ENCODE assay signal across 2 cellular contexts in the genomic region with DNA sequence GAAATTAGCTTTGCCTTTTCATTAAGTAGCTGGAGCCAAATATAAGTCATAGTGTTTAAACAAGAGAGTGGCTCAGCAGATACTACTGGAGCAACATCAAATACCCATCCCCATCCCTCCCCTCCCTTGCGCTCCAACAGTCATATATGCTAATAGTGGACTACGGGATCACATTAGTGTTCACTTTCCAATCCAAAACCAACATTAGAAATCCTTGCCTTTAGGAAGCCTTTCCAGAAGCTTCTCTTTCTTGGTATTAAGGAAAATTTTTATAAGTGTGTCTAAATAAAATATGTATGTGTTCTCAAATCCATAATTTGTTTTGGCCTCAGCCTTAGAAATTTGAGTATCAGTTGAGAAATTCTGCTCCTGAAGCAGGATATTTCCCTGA.
TF ChIP-seq lines count a peak whose summit lies in the region.

No MANE protein-coding gene starts in this region.

TF ChIP-seq in H1, 55 proteins besides CTCF, POLR2A, EP300 and RAD21 (continued from another document):
- TF ChIP-seq SIRT6 (IDR thresholded peaks at IDR 0.05; ENCODE audit: low read length) (no peak), SUZ12 (IDR thresholded peaks at IDR 0.05; ENCODE audit: low read length) (no peak), EGR1 (IDR thresholded peaks at IDR 0.05; ENCODE audit: borderline replicate concordance, low read depth, low read length) (no peak), TEAD4 (IDR thresholded peaks at IDR 0.05; ENCODE audit: low read depth, low read length) (no peak), CREB1 (IDR thresholded peaks at IDR 0.05) (no peak), TAF7 (optimal IDR thresholded peaks at IDR 0.05; ENCODE audit: borderline replicate concordance, low read depth, low read length) (no peak), FOSL1 (IDR thresholded peaks at IDR 0.05; ENCODE audit: insufficient read depth, low read depth, low read length) (no peak), ZNF274 (IDR thresholded peaks at IDR 0.05; ENCODE audit: borderline replicate concordance, extremely low read depth, low read length) (no peak), JUN (IDR thresholded peaks at IDR 0.05; ENCODE audit: low read depth, low read length) (no peak), EZH2 (IDR thresholded peaks at IDR 0.05; ENCODE audit: low read depth, low read length, severe bottlenecking) (no peak)
- TF ChIP-seq, protein P1, sequence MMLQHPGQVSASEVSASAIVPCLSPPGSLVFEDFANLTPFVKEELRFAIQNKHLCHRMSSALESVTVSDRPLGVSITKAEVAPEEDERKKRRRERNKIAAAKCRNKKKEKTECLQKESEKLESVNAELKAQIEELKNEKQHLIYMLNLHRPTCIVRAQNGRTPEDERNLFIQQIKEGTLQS (IDR thresholded peaks at IDR 0.05; ENCODE audit: insufficient read depth, low read depth, low read length), result no peak

TF ChIP-seq in HepG2, 621 proteins besides CTCF, POLR2A, EP300 and RAD21 (continued from another document):
- TF ChIP-seq MAZ (IDR thresholded peaks at IDR 0.05; ENCODE audit: borderline replicate concordance, low read depth, low read length), result no peak
- no peak for TF ChIP-seq MAZ (CRISPR knock-in tag; IDR thresholded peaks at IDR 0.05; ENCODE audit: low read depth)
- TF ChIP-seq, protein P2, sequence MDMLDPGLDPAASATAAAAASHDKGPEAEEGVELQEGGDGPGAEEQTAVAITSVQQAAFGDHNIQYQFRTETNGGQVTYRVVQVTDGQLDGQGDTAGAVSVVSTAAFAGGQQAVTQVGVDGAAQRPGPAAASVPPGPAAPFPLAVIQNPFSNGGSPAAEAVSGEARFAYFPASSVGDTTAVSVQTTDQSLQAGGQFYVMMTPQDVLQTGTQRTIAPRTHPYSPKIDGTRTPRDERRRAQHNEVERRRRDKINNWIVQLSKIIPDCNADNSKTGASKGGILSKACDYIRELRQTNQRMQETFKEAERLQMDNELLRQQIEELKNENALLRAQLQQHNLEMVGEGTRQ (IDR thresholded peaks at IDR 0.05; ENCODE audit: low read depth, low read length), result no peak
- TF ChIP-seq, protein P2 (CRISPR knock-in tag; IDR thresholded peaks at IDR 0.05; ENCODE audit: borderline replicate concordance), result no peak
- no peak for TF ChIP-seq PAX8 (CRISPR knock-in tag; IDR thresholded peaks at IDR 0.05; ENCODE audit: borderline replicate concordance)
- TF ChIP-seq SMYD3 (CRISPR knock-in tag; IDR thresholded peaks at IDR 0.05), result no peak
- no peak for TF ChIP-seq FIP1L1 (IDR thresholded peaks at IDR 0.05; ENCODE audit: borderline replicate concordance, insufficient read depth, low read depth, low read length)
- TF ChIP-seq, protein P3, sequence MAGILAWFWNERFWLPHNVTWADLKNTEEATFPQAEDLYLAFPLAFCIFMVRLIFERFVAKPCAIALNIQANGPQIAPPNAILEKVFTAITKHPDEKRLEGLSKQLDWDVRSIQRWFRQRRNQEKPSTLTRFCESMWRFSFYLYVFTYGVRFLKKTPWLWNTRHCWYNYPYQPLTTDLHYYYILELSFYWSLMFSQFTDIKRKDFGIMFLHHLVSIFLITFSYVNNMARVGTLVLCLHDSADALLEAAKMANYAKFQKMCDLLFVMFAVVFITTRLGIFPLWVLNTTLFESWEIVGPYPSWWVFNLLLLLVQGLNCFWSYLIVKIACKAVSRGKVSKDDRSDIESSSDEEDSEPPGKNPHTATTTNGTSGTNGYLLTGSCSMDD (CRISPR knock-in tag; IDR thresholded peaks at IDR 0.05), result no peak
- TF ChIP-seq, protein P4, sequence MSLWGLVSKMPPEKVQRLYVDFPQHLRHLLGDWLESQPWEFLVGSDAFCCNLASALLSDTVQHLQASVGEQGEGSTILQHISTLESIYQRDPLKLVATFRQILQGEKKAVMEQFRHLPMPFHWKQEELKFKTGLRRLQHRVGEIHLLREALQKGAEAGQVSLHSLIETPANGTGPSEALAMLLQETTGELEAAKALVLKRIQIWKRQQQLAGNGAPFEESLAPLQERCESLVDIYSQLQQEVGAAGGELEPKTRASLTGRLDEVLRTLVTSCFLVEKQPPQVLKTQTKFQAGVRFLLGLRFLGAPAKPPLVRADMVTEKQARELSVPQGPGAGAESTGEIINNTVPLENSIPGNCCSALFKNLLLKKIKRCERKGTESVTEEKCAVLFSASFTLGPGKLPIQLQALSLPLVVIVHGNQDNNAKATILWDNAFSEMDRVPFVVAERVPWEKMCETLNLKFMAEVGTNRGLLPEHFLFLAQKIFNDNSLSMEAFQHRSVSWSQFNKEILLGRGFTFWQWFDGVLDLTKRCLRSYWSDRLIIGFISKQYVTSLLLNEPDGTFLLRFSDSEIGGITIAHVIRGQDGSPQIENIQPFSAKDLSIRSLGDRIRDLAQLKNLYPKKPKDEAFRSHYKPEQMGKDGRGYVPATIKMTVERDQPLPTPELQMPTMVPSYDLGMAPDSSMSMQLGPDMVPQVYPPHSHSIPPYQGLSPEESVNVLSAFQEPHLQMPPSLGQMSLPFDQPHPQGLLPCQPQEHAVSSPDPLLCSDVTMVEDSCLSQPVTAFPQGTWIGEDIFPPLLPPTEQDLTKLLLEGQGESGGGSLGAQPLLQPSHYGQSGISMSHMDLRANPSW (CRISPR knock-in tag; IDR thresholded peaks at IDR 0.05; ENCODE audit: borderline replicate concordance), result no peak
- TF ChIP-seq ZNF256 (CRISPR knock-in tag; conservative IDR thresholded peaks at IDR 0.05), result no peak
- no peak for TF ChIP-seq TCF7L2 (IDR thresholded peaks at IDR 0.05; ENCODE audit: low read depth, low read length)
- TF ChIP-seq, protein P5, sequence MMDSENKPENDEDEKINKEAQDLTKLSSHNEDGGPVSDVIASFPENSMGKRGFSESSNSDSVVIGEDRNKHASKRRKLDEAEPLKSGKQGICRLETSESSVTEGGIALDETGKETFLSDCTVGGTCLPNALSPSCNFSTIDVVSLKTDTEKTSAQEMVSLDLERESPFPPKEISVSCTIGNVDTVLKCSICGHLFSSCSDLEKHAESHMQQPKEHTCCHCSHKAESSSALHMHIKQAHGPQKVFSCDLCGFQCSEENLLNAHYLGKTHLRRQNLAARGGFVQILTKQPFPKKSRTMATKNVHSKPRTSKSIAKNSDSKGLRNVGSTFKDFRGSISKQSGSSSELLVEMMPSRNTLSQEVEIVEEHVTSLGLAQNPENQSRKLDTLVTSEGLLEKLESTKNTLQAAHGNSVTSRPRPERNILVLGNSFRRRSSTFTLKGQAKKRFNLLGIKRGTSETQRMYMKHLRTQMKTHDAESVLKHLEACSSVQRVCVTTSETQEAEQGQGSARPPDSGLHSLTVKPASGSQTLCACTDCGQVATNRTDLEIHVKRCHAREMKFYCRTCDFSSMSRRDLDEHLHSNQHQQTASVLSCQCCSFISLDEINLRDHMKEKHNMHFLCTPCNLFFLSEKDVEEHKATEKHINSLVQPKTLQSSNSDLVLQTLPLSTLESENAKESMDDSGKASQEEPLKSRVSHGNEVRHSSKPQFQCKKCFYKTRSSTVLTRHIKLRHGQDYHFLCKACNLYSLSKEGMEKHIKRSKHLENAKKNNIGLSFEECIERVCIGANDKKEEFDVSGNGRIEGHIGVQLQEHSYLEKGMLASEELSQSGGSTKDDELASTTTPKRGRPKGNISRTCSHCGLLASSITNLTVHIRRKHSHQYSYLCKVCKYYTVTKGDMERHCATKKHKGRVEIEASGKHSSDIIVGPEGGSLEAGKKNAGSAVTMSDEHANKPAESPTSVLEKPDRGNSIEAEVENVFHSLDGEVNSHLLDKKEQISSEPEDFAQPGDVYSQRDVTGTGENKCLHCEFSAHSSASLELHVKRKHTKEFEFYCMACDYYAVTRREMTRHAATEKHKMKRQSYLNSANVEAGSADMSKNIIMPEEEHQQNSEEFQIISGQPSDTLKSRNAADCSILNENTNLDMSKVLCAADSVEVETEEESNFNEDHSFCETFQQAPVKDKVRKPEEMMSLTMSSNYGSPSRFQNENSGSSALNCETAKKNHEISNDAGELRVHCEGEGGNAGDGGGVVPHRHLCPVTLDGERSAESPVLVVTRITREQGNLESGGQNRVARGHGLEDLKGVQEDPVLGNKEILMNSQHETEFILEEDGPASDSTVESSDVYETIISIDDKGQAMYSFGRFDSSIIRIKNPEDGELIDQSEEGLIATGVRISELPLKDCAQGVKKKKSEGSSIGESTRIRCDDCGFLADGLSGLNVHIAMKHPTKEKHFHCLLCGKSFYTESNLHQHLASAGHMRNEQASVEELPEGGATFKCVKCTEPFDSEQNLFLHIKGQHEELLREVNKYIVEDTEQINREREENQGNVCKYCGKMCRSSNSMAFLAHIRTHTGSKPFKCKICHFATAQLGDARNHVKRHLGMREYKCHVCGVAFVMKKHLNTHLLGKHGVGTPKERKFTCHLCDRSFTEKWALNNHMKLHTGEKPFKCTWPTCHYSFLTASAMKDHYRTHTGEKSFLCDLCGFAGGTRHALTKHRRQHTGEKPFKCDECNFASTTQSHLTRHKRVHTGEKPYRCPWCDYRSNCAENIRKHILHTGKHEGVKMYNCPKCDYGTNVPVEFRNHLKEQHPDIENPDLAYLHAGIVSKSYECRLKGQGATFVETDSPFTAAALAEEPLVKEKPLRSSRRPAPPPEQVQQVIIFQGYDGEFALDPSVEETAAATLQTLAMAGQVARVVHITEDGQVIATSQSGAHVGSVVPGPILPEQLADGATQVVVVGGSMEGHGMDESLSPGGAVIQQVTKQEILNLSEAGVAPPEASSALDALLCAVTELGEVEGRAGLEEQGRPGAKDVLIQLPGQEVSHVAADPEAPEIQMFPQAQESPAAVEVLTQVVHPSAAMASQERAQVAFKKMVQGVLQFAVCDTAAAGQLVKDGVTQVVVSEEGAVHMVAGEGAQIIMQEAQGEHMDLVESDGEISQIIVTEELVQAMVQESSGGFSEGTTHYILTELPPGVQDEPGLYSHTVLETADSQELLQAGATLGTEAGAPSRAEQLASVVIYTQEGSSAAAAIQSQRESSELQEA (CRISPR knock-in tag; IDR thresholded peaks at IDR 0.05; ENCODE audit: not compliant biosample characterization), result no peak
- TF ChIP-seq XBP1 (CRISPR knock-in tag; IDR thresholded peaks at IDR 0.05), result no peak
- no peak for TF ChIP-seq ZMYM4 (CRISPR knock-in tag; IDR thresholded peaks at IDR 0.05)
- TF ChIP-seq RFXANK (CRISPR knock-in tag; IDR thresholded peaks at IDR 0.05), result no peak
- no peak for TF ChIP-seq KDM5A (IDR thresholded peaks at IDR 0.05; ENCODE audit: borderline replicate concordance, low read length)
- no peak for TF ChIP-seq HNRNPLL (IDR thresholded peaks at IDR 0.05; ENCODE audit: low read depth, low read length, poor library complexity, severe bottlenecking)
- TF ChIP-seq SMAD9 (CRISPR knock-in tag; IDR thresholded peaks at IDR 0.05), result no peak
- TF ChIP-seq ZNF619 (CRISPR knock-in tag; IDR thresholded peaks at IDR 0.05), result no peak
- TF ChIP-seq SP2 (CRISPR knock-in tag; IDR thresholded peaks at IDR 0.05), result no peak
- TF ChIP-seq, protein P6, sequence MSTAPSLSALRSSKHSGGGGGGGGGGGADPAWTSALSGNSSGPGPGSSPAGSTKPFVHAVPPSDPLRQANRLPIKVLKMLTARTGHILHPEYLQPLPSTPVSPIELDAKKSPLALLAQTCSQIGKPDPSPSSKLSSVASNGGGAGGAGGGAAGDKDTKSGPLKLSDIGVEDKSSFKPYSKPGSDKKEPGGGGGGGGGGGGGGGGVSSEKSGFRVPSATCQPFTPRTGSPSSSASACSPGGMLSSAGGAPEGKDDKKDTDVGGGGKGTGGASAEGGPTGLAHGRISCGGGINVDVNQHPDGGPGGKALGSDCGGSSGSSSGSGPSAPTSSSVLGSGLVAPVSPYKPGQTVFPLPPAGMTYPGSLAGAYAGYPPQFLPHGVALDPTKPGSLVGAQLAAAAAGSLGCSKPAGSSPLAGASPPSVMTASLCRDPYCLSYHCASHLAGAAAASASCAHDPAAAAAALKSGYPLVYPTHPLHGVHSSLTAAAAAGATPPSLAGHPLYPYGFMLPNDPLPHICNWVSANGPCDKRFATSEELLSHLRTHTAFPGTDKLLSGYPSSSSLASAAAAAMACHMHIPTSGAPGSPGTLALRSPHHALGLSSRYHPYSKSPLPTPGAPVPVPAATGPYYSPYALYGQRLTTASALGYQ (CRISPR knock-in tag; IDR thresholded peaks at IDR 0.05), result no peak
